22 cellular contexts compared by ENCODE assay signal in the genomic region with DNA sequence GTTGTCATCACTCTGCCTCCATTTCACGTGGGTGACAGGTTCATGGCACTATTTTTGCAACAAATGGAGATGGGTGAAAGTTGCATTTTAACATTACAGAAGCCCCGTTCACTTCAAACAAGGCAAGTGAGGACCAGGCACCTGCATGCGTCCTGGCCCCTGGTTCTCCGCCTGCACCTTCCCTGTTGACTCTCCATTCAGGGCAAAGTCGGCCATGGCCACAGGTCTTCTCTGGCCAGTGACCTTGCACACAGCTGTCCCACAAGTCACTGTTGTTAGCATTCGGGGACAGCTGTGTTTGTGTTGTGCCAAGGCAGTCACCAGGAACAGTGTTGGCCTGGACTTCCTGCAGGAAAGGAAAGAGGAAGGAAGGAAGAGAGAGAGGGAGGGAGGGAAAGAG.
"Had no signal": no experiment of that assay in that cellular context is flagged by ENCODE, and none has a peak within 500 bp of the region (broad histone marks: within the 10 kb centered on the region; RNA-seq: fewer than 3 reads in every experiment).

No MANE protein-coding gene starts in this region.

- H3K27me3 ChIP-seq: colonic mucosa, pancreas, testis, transverse colon, uterus had no signal

- H3K9me3 ChIP-seq: colonic mucosa, pancreas, testis, transverse colon, uterus had no signal

- H3K36me3 ChIP-seq: colonic mucosa, pancreas, transverse colon, uterus had no signal

- H3K4me3 ChIP-seq: colonic mucosa, dorsolateral prefrontal cortex, pancreas, psoas muscle, testis, transverse colon, uterus had no signal

- H3K27ac ChIP-seq: colonic mucosa, dorsolateral prefrontal cortex, pancreas, psoas muscle, testis, transverse colon, uterus had no signal

- H3K4me1 ChIP-seq: colonic mucosa, pancreas, psoas muscle, testis, transverse colon, uterus had no signal

- DNase-seq: activated B cell treated with CpG ODN at 0.5 μM for 24 hours; activated CD4-positive, alpha-beta T cell treated with anti-CD3 and anti-CD28 coated beads, Interleukin-2, amount 50 U/mL, for 1 hour; activated CD8-positive, alpha-beta T cell treated with anti-CD3 and anti-CD28 coated beads for 36 hours; activated naive CD4-positive, alpha-beta T cell treated with Interleukin-2 at 50 U/mL for 16 hours; activated T-cell treated with anti-CD3 and anti-CD28 coated beads, Interleukin-2, amount 50 U/mL, for 4 hours; anterior cingulate cortex; colonic mucosa; effector memory CD4-positive, alpha-beta T cell; left cardiac atrium; mammary epithelial cell; midbrain; naive thymus-derived CD4-positive, alpha-beta T cell; nucleus accumbens; stimulated activated CD4-positive, alpha-beta T cell treated with anti-CD3 and anti-CD28 coated beads, Interleukin-2, amount 100 ng/mL, for 48 hours; stimulated activated naive CD4-positive, alpha-beta T cell treated with Interleukin-2 at 50 U/mL for 16 hours; T-helper 1 cell; testis; transverse colon; uterus had no signal

- ATAC-seq: activated CD8-positive, alpha-beta T cell treated with anti-CD3 and anti-CD28 coated beads for 36 hours; activated T-cell treated with anti-CD3 and anti-CD28 coated beads, Interleukin-2, amount 50 U/mL, for 4 hours; left cardiac atrium; naive thymus-derived CD4-positive, alpha-beta T cell; pancreas; psoas muscle had no signal
